Comparison of ENCODE assay signal across 12 cellular contexts in the genomic region with DNA sequence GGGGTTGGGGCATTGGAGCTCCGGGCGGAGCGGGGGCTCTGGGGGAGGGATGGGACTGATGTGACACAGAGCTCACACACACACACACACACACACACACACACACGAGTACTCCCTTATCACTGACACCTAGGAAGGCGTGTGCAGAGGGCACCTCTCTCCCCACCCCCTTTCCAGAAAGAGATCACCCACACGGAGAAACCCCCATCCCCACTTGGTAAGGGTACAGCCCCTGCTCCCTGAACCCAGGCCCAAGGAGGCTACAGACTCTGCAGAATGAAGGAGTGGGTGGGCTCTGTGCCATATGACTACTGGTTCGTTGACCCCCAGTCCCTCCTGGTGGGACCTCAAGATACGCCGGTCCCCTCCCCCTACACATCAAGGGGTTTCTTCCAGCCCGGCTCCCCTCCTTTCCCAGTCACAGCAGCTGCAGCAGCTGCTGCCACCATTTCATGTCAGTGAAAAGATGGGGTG. TPM values are rescaled to one million over a fixed set of nuclear protein-coding genes. Genes with fewer than 3 reads are reported as not detected.
DNase-seq lines count a peak whose midpoint lies in the region; ATAC-seq, FAIRE-seq and TF ChIP-seq lines count a peak whose summit lies in the region.
"Had no signal": no experiment of that assay in that cellular context is flagged by ENCODE, and none has a peak within 500 bp of the region (broad histone marks: within the 10 kb centered on the region; RNA-seq: fewer than 3 reads in every experiment).

No MANE protein-coding gene starts in this region.

- H4K20me1 ChIP-seq in SK-N-SH (ENCODE audit: insufficient read depth) = no peaks in the 10 kb centered on the region

- TF ChIP-seq RAD21 in SK-N-SH (IDR thresholded peaks at IDR 0.05; ENCODE audit: low read length) = no peak

- no peaks in the 10 kb centered on the region for H3K9me2 ChIP-seq in SK-N-SH

- no peaks in the 10 kb centered on the region for H3K36me3 ChIP-seq in SK-N-SH (replicated peaks in 1 of 2; ENCODE audit: control insufficient read depth in 1 of 2, insufficient read depth in 2 of 2, low read length in 1 of 2)
- no peaks in the 10 kb centered on the region for H3K36me3 ChIP-seq in ascending aorta
- no peaks in the 10 kb centered on the region for H3K36me3 ChIP-seq in mesodermal cell (ENCODE audit: control insufficient read depth, insufficient read depth, low read length)
- H3K36me3 ChIP-seq in thymus (ENCODE audit: control insufficient read depth, insufficient read depth) = no peaks in the 10 kb centered on the region

- CTCF ChIA-PET in SK-N-SH (lab: Yijun Ruan, JAX) = interaction anchor here (0.9 to 16.7 kb wide), 8 partner anchors 9 to 248 kb away, joined by 3 to 423 read pairs (median 4); partner anchors contain the start of genes GPR179 and SOCS7

- DNase-seq in SK-N-SH (no peak), ascending aorta (ENCODE audit: low spot score in 2 of 2) (no peak), GM19239 (ENCODE audit: insufficient read length, low spot score) (no peak), GM10266 (ENCODE audit: extremely low spot score) (no peak)
- DNase-seq: GDM1, hippocampal formation, OCI-M1 had no signal

- H2AFZ ChIP-seq in SK-N-SH (ENCODE audit: low read depth) = no peak overlapping the region

- no peak overlapping the region for H3K9ac ChIP-seq in SK-N-SH

- 27% methylated on average over 7 of the region's 10 CpGs for WGBS in SK-N-SH (ENCODE audit: low lambda C conversion rate)
- 4% methylated on average over 3 of the region's 10 CpGs; no CpG with 5 or more reads in 1 of the 2 experiments for WGBS in mesodermal cell (ENCODE audit: insufficient coverage in 2 of 2), 2 experiments
- WGBS in thymus = 5% methylated on average over 10 of the region's 10 CpGs

- H3K79me2 ChIP-seq in SK-N-SH (ENCODE audit: insufficient read depth) = no peaks in the 10 kb centered on the region

- no peak overlapping the region for H3K27ac ChIP-seq in SK-N-SH (ENCODE audit: low read depth in 2 of 2, low read length in 1 of 2)
- H3K27ac ChIP-seq in ascending aorta = peak overlapping the region in 1 of 2 donors; percentile 84
- H3K27ac ChIP-seq in mesodermal cell (ENCODE audit: low read depth, low read length, severe bottlenecking) = no peak overlapping the region
- H3K27ac ChIP-seq in thymus (ENCODE audit: low read depth) = no peak overlapping the region

- peak overlapping the region; percentile 48; a peak in 2 of 4 replicates for H3K4me3 ChIP-seq in SK-N-SH (ENCODE audit: low read depth in 2 of 2, low read length in 1 of 2)
- H3K4me3 ChIP-seq in ascending aorta = peak overlapping the region; percentile 54 to 69
- peak overlapping the region; percentile 29 for H3K4me3 ChIP-seq in mesodermal cell (ENCODE audit: extremely low read depth, insufficient read depth, low read length, poor library complexity, severe bottlenecking)
- peak overlapping the region; percentile 54 for H3K4me3 ChIP-seq in thymus (ENCODE audit: low read length)

- TF ChIP-seq CTCF in SK-N-SH (IDR thresholded peaks at IDR 0.05) = no peak
- TF ChIP-seq CTCF in ascending aorta (IDR thresholded peaks at IDR 0.05) = no peak
- TF ChIP-seq CTCF in GM10266 (IDR thresholded peaks at IDR 0.05; ENCODE audit: control insufficient read depth, insufficient read depth, low read depth, missing control alignments) = no peak

- H3K4me2 ChIP-seq in SK-N-SH = no peak overlapping the region

- ATAC-seq in SK-N-SH treated with all-trans-retinoic acid at 6 μM for 48 hours = no peak
- ATAC-seq in HG02610 (IDR thresholded peaks at IDR 0.05; ENCODE audit: unreplicated experiment) = no peak
- ATAC-seq: HCT116 had no signal

- no peak for FAIRE-seq in GM19239 (lab: Jason Lieb, UNC)

- H3K4me1 ChIP-seq in SK-N-SH (ENCODE audit: control insufficient read depth in 1 of 2, insufficient read depth in 2 of 2, low read depth in 1 of 2, low read length in 1 of 2) (peaks cover 13 to 72% of the 10 kb centered on the region in 2 experiments; a peak in 3 of 4 replicates), ascending aorta (peaks cover 15 to 39% of the 10 kb centered on the region in 2 donors), mesodermal cell (ENCODE audit: control insufficient read depth, insufficient read depth, low read length, poor library complexity, severe bottlenecking) (peaks cover 48% of the 10 kb centered on the region), thymus (ENCODE audit: control insufficient read depth, insufficient read depth, low read length) (peaks cover 47% of the 10 kb centered on the region)

- H3K9me3 ChIP-seq in SK-N-SH (no peaks in the 10 kb centered on the region), ascending aorta (no peaks in the 10 kb centered on the region), mesodermal cell (ENCODE audit: control insufficient read depth, low read length) (no peaks in the 10 kb centered on the region), thymus (ENCODE audit: control insufficient read depth) (peaks cover 1% of the 10 kb centered on the region)

- H3F3A ChIP-seq in SK-N-SH (replicated peaks; ENCODE audit: insufficient read depth) = peaks cover 4% of the 10 kb centered on the region

- POLR2A ChIA-PET in SK-N-SH (lab: Yijun Ruan, JAX) = interaction anchor here (1.3 kb wide), 1 partner anchor 68 kb away, joined by 4 read pairs; the partner anchor contains the start of gene SOCS7

- no peak for TF ChIP-seq EP300 in SK-N-SH (IDR thresholded peaks at IDR 0.05; ENCODE audit: borderline replicate concordance in 1 of 2, low read depth in 1 of 2, low read length in 1 of 2)

- H3K27me3 ChIP-seq in SK-N-SH (ENCODE audit: insufficient read depth) = no peaks in the 10 kb centered on the region
- H3K27me3 ChIP-seq in ascending aorta = no peaks in the 10 kb centered on the region
- H3K27me3 ChIP-seq in thymus (ENCODE audit: control insufficient read depth, insufficient read depth) = no peaks in the 10 kb centered on the region

- intact Hi-C loops in ascending aorta (cut with DNase I) = no loop called here

TF ChIP-seq in SK-N-SH, 30 proteins besides CTCF, POLR2A, EP300 and RAD21:
- TF ChIP-seq RFX5 (IDR thresholded peaks at IDR 0.05; ENCODE audit: low read length) = no peak
- TF ChIP-seq, protein P1, sequence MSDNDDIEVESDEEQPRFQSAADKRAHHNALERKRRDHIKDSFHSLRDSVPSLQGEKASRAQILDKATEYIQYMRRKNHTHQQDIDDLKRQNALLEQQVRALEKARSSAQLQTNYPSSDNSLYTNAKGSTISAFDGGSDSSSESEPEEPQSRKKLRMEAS (IDR thresholded peaks at IDR 0.05; ENCODE audit: low read depth) = no peak
- TF ChIP-seq, protein P2, sequence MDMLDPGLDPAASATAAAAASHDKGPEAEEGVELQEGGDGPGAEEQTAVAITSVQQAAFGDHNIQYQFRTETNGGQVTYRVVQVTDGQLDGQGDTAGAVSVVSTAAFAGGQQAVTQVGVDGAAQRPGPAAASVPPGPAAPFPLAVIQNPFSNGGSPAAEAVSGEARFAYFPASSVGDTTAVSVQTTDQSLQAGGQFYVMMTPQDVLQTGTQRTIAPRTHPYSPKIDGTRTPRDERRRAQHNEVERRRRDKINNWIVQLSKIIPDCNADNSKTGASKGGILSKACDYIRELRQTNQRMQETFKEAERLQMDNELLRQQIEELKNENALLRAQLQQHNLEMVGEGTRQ (IDR thresholded peaks at IDR 0.05; ENCODE audit: borderline replicate concordance, low read depth, low read length) = no peak

TF ChIP-seq in SK-N-SH treated with all-trans-retinoic acid at 6 μM for 48 hours, 23 proteins besides CTCF, POLR2A, EP300 and RAD21:
- TF ChIP-seq ZNF565 (CRISPR knock-in tag; conservative IDR thresholded peaks at IDR 0.05; ENCODE audit: low read depth) (no peak), BACH2 (CRISPR knock-in tag; IDR thresholded peaks at IDR 0.05; ENCODE audit: borderline replicate concordance) (no peak), ZFP3 (CRISPR knock-in tag; IDR thresholded peaks at IDR 0.05) (no peak), ISL1 (CRISPR knock-in tag; IDR thresholded peaks at IDR 0.05) (no peak), GLIS3 (CRISPR knock-in tag; IDR thresholded peaks at IDR 0.05) (no peak), ARNTL (CRISPR knock-in tag; IDR thresholded peaks at IDR 0.05; ENCODE audit: borderline replicate concordance, low read depth) (no peak), CSDC2 (CRISPR knock-in tag; IDR thresholded peaks at IDR 0.05) (no peak)
- TF ChIP-seq, protein P3, sequence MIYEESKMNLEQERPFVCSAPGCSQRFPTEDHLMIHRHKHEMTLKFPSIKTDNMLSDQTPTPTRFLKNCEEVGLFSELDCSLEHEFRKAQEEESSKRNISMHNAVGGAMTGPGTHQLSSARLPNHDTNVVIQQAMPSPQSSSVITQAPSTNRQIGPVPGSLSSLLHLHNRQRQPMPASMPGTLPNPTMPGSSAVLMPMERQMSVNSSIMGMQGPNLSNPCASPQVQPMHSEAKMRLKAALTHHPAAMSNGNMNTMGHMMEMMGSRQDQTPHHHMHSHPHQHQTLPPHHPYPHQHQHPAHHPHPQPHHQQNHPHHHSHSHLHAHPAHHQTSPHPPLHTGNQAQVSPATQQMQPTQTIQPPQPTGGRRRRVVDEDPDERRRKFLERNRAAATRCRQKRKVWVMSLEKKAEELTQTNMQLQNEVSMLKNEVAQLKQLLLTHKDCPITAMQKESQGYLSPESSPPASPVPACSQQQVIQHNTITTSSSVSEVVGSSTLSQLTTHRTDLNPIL (CRISPR knock-in tag; IDR thresholded peaks at IDR 0.05; ENCODE audit: low read depth) = no peak

RNA-seq across cellular contexts. Expression of gene ARHGAP23, which starts 8.7 kb away (rescaled TPM):
- 10.6 and 19.2 TPM in 2 replicates for polyA plus RNA-seq in SK-N-SH (2012; rRNA removed)
- 14.2 and 19.1 TPM in 2 replicates for polyA plus RNA-seq in SK-N-SH (2012; cell fraction: cytosol; rRNA removed)
- polyA plus RNA-seq in SK-N-SH (2012; cell fraction: nucleus; rRNA removed) = 31.5 and 36.7 TPM in 2 replicates
- total RNA-seq in ascending aorta = 89.0 TPM
- 33.0 TPM for polyA plus RNA-seq in mesodermal cell (2013, experiment 1 of 2)
- 27.8 TPM for polyA plus RNA-seq in mesodermal cell (2013, experiment 2 of 2)
- 6.4 TPM for polyA plus RNA-seq in thymus
